In genomic region chr15:100873029-100873677, GRCh38 we compare ENCODE assay signal across 8 cellular contexts. TPM values are rescaled to one million over a fixed set of nuclear protein-coding genes. Genes with fewer than 3 reads are reported as not detected.
A peak's percentile ranks its signal among the peaks of the same experiment; 100 is the strongest.
DNase-seq lines count a peak whose midpoint lies in the region; ATAC-seq and TF ChIP-seq lines count a peak whose summit lies in the region.

No MANE protein-coding gene starts in this region.

- H2BK120ac ChIP-seq in IMR-90 (ENCODE audit: low read depth, low read length), result peak overlapping the region; percentile 13; the same call in 1 of the 2 replicates

- dilution Hi-C loops in IMR-90 (cut with HindIII; ENCODE audit: low sequenced_read_pairs, unreplicated experiment), result no loop called here

- ATAC-seq in GM19023 (IDR thresholded peaks at IDR 0.05; ENCODE audit: unreplicated experiment) (peak; percentile 60), IMR-90 (ENCODE audit: low read depth) (peak; percentile 92), heart left ventricle (peak in 3 of 4 donors; percentile 64 to 80 (median 65)), HG03378 (IDR thresholded peaks at IDR 0.05; ENCODE audit: unreplicated experiment) (no peak)

- no peak overlapping the region for H2AK9ac ChIP-seq in IMR-90 (replicated peaks; ENCODE audit: low read depth, low read length, poor library complexity)

- H2BK5ac ChIP-seq in IMR-90 (ENCODE audit: low read depth, low read length, poor library complexity, severe bottlenecking), result no peak overlapping the region

- H4K20me1 ChIP-seq in IMR-90 (ENCODE audit: insufficient read depth, low read length), result no peaks in the 10 kb centered on the region

- no peak overlapping the region for H2AFZ ChIP-seq in IMR-90 (replicated peaks; ENCODE audit: low read length, poor library complexity)

- peaks cover 0 to 1% (median under 1%) of the 10 kb centered on the region in 4 donors for H3K4me1 Mint-ChIP-seq in CD4-positive, alpha-beta memory T cell

- peaks cover 9 to 21% of the 10 kb centered on the region in 2 donors for H3K27me3 Mint-ChIP-seq in CD4-positive, alpha-beta memory T cell

- TF ChIP-seq POLR2A in IMR-90 (IDR thresholded peaks at IDR 0.05; ENCODE audit: low read depth, low read length) (no peak), Peyer's patch (IDR thresholded peaks at IDR 0.05) (no peak), heart left ventricle (IDR thresholded peaks at IDR 0.05) (no peak)

- WGBS in IMR-90 (ENCODE audit: extremely low coverage in 2 of 2, insufficient read length in 1 of 2), 2 experiments, result no CpG with 5 or more reads among the region's 2 CpGs
- WGBS in heart left ventricle, 4 donors, result 37 to 50% (median 41%) methylated on average over 2 of the region's 2 CpGs

- H3K9me3 ChIP-seq in CD4-positive, alpha-beta memory T cell (ENCODE audit: control insufficient read depth in 1 of 2, low read length in 2 of 2), result peaks cover 0 to 4% of the 10 kb centered on the region in 2 donors
- H3K9me3 ChIP-seq in IMR-90 (ENCODE audit: control insufficient read depth, insufficient read depth, low read length) (0 out of 2 replicates have a peak, but pooled peaks cover 5% of the 10 kb centered on the region), Peyer's patch (peaks cover 0 to 5% (median 0%) of the 10 kb centered on the region in 4 donors), adipocyte (ENCODE audit: control insufficient read depth, low read length) (peaks cover 5% of the 10 kb centered on the region), heart left ventricle (peaks cover 0 to 7% (median 0%) of the 10 kb centered on the region in 12 donors)

- TF ChIP-seq CTCF in IMR-90 (conservative IDR thresholded peaks at IDR 0.05; ENCODE audit: low read depth, low read length), result peak; percentile 89
- TF ChIP-seq CTCF in Peyer's patch (IDR thresholded peaks at IDR 0.05), result peak; percentile 74 to 98 (median 96)
- peak; percentile 85 to 95 (median 91) for TF ChIP-seq CTCF in heart left ventricle (IDR thresholded peaks at IDR 0.05)

- H4K8ac ChIP-seq in IMR-90 (ENCODE audit: low read depth in 2 of 2, low read length in 2 of 2), result peak overlapping the region in 1 of 2 experiments; percentile 32; a peak in 1 of 4 replicates

- TF ChIP-seq RAD21 in IMR-90 (IDR thresholded peaks at IDR 0.05; ENCODE audit: low read length), result peak; percentile 86

- H4K5ac ChIP-seq in IMR-90 (ENCODE audit: low read depth, low read length), result no peak overlapping the region

- H3K14ac ChIP-seq in IMR-90 (replicated peaks; ENCODE audit: low read depth, low read length), result no peak overlapping the region

- in situ Hi-C loops in IMR-90 (cut with MboI; ENCODE audit: low sequenced_read_pairs), result loop anchor here (10.0 kb wide), 1 partner anchor 208 kb away; no protein-coding TSS in a partner anchor

- intact Hi-C loops in CD4-positive, alpha-beta memory T cell (cut with micrococcal nuclease), result loop anchor here (1.0 to 2.0 kb wide), 3 partner anchors 523 to 944 kb away; no protein-coding TSS in a partner anchor
- intact Hi-C loops in IMR-90 (cut with micrococcal nuclease) (loop anchor here (1.0 kb wide), 5 partner anchors 114 to 245 kb away; no protein-coding TSS in a partner anchor), heart left ventricle (cut with DNase I) (loop anchor here in 8 of 10 donors (1.0 to 5.0 kb wide), 8 partner anchors 134 to 246 kb away; no protein-coding TSS in a partner anchor)

- H3K36me3 Mint-ChIP-seq in CD4-positive, alpha-beta memory T cell, result no peaks in the 10 kb centered on the region

- H3K9me3 Mint-ChIP-seq in CD4-positive, alpha-beta memory T cell, result peaks cover 0 to 6% (median 0%) of the 10 kb centered on the region in 8 donors

- H3K9ac ChIP-seq in IMR-90 (ENCODE audit: low read depth, low read length) (no peak overlapping the region), adipocyte (ENCODE audit: low read length) (no peak overlapping the region)

- CTCF ChIA-PET in CD4-positive, alpha-beta memory T cell (lab: Charles Lee; ENCODE audit: partially characterized antibody), result interaction anchor here (0.7 to 2.6 kb wide), 15 partner anchors 10 to 954 kb away, joined by 3 to 23 read pairs (median 3); no protein-coding TSS in a partner anchor
- CTCF ChIA-PET in IMR-90 (lab: Yijun Ruan, JAX), result interaction anchor here (0.6 to 1.6 kb wide), 19 partner anchors 10 to 1605 kb away, joined by 3 to 15 read pairs (median 4); no protein-coding TSS in a partner anchor

- no peak overlapping the region for H3K18ac ChIP-seq in IMR-90 (ENCODE audit: low read depth, low read length)

- no peak overlapping the region for H3K27ac Mint-ChIP-seq in CD4-positive, alpha-beta memory T cell

- no peak overlapping the region for H3K56ac ChIP-seq in IMR-90 (ENCODE audit: extremely low read depth, insufficient read depth, low read length)

- no peak overlapping the region for H3K27ac ChIP-seq in CD4-positive, alpha-beta memory T cell (ENCODE audit: low read depth, low read length)
- H3K27ac ChIP-seq in IMR-90 (ENCODE audit: insufficient read depth, low read length) (no peak overlapping the region), Peyer's patch (no peak overlapping the region), heart left ventricle (no peak overlapping the region)

- no peaks in the 10 kb centered on the region for H3K27me3 ChIP-seq in CD4-positive, alpha-beta memory T cell (ENCODE audit: insufficient read depth, low read length)
- H3K27me3 ChIP-seq in IMR-90 (ENCODE audit: control insufficient read depth, insufficient read depth, low read length), result peaks cover 33% of the 10 kb centered on the region
- H3K27me3 ChIP-seq in Peyer's patch, result no peaks in the 10 kb centered on the region
- no peaks in the 10 kb centered on the region for H3K27me3 ChIP-seq in adipocyte (replicated peaks; ENCODE audit: control insufficient read depth, insufficient read depth, low read length)
- H3K27me3 ChIP-seq in heart left ventricle, result peaks cover 0 to 12% (median 3%) of the 10 kb centered on the region in 9 donors

- H3K4me3 ChIP-seq in CD4-positive, alpha-beta memory T cell (ENCODE audit: low read length in 2 of 2), result no peak overlapping the region
- H3K4me3 ChIP-seq in IMR-90 (ENCODE audit: insufficient read depth, low read depth, low read length) (no peak overlapping the region), Peyer's patch (no peak overlapping the region), adipocyte (ENCODE audit: low read length) (no peak overlapping the region), heart left ventricle (no peak overlapping the region)

- no peaks in the 10 kb centered on the region for H3K36me3 ChIP-seq in CD4-positive, alpha-beta memory T cell (ENCODE audit: insufficient read depth, low read length)
- H3K36me3 ChIP-seq in IMR-90 (ENCODE audit: control insufficient read depth, insufficient read depth, low read length) (no peaks in the 10 kb centered on the region), Peyer's patch (no peaks in the 10 kb centered on the region), adipocyte (ENCODE audit: control insufficient read depth, insufficient read depth, low read length, severe bottlenecking) (no peaks in the 10 kb centered on the region), heart left ventricle (no peaks in the 10 kb centered on the region)

- H3K9me1 ChIP-seq in IMR-90 (ENCODE audit: insufficient read depth, low read length), result 0 out of 2 replicates have a peak, but pooled peaks cover 2% of the 10 kb centered on the region

- H3K79me1 ChIP-seq in IMR-90 (ENCODE audit: low read depth in 1 of 2, low read length in 2 of 2), result no peaks in the 10 kb centered on the region

- H3K4ac ChIP-seq in IMR-90 (ENCODE audit: low read depth, low read length), result no peak overlapping the region

- POLR2A ChIA-PET in CD4-positive, alpha-beta memory T cell (lab: Charles Lee; ENCODE audit: partially characterized antibody), result no interaction called here
- POLR2A ChIA-PET in IMR-90 (lab: Charles Lee; ENCODE audit: unreplicated experiment), result no interaction called here

- H2BK20ac ChIP-seq in IMR-90 (ENCODE audit: low read depth, low read length), result peak overlapping the region; percentile 35; the same call in 1 of the 2 replicates

- 0 out of 2 replicates have a peak overlapping the region, but pooled peaks have one; percentile 18 for H2AK5ac ChIP-seq in IMR-90 (ENCODE audit: low read depth, low read length)

- no peak overlapping the region for H3K4me2 ChIP-seq in IMR-90 (ENCODE audit: low read depth, low read length)

- DNase-seq in CD4-positive, alpha-beta memory T cell, result peak; percentile 39 to 52 (median 51)
- DNase-seq in IMR-90 (peak; percentile 87), Peyer's patch (peak in 2 of 3 donors; percentile 68 to 89), adipocyte (ENCODE audit: low read depth) (peak; percentile 96), heart left ventricle (peak in 3 of 5 donors; percentile 38 to 51 (median 45)), pulmonary artery endothelial cell (ENCODE audit: low read depth, low spot score) (peak; percentile 50)

- no peak overlapping the region for H3K4me3 Mint-ChIP-seq in CD4-positive, alpha-beta memory T cell

- no peak overlapping the region for H2BK15ac ChIP-seq in IMR-90 (ENCODE audit: low read depth, low read length)

- H4K91ac ChIP-seq in IMR-90 (ENCODE audit: insufficient read depth, low read depth, low read length), result no peak overlapping the region

- no peaks in the 10 kb centered on the region for H3K4me1 ChIP-seq in CD4-positive, alpha-beta memory T cell (ENCODE audit: insufficient read depth, low read length)
- H3K4me1 ChIP-seq in IMR-90 (ENCODE audit: control insufficient read depth, insufficient read depth, low read length) (no peaks in the 10 kb centered on the region), Peyer's patch (no peaks in the 10 kb centered on the region), adipocyte (ENCODE audit: control insufficient read depth, insufficient read depth, low read length) (peaks cover 4% of the 10 kb centered on the region), heart left ventricle (no peaks in the 10 kb centered on the region)

- H3K23ac ChIP-seq in IMR-90 (ENCODE audit: low read depth, low read length), result no peak overlapping the region

- BruUV-seq in IMR-90 (replicated peaks; lab: Mats Ljungman, UMichigan), result no TSS peak

RNA-seq across cellular contexts. Expression of gene ALDH1A3, which starts 6.5 kb away (rescaled TPM):
- not detected for total RNA-seq in CD4-positive, alpha-beta memory T cell
- not detected for polyA plus RNA-seq in CD4-positive, alpha-beta memory T cell
- total RNA-seq in IMR-90 (2012; rRNA removed) (5.0 and 8.6 TPM in 2 replicates), Peyer's patch (10 to 100 TPM in 3 of 4 donors, 1 to 10 TPM in 1; 8.5 to 99.9 (median 18.4) TPM), heart left ventricle (10 to 100 TPM in 2 of 9 donors, 1 to 10 TPM in 6, under 1 TPM in 1; 0.82 to 37.1 (median 4.7) TPM), pulmonary artery endothelial cell (26.7 and 52.1 TPM in 2 replicates)
- polyA plus RNA-seq in IMR-90 (2012; rRNA removed) (2.9 and 3.1 TPM in 2 replicates), heart left ventricle (1 to 10 TPM in 1 of 2 donors, under 1 TPM in 1; 0.91 to 6.3 TPM)
- polyA plus RNA-seq in IMR-90 (2012; cell fraction: cytosol; rRNA removed), result 1.6 and 6.2 TPM in 2 replicates
- polyA plus RNA-seq in IMR-90 (2012; cell fraction: nucleus; rRNA removed; ENCODE audit: low replicate concordance), result 1.4 and 4.7 TPM in 2 replicates

RNA-seq across cellular contexts. Expression of gene LRRK1, which starts 46.0 kb away (rescaled TPM):
- under 1 TPM; 0.53 to 0.58 TPM for total RNA-seq in CD4-positive, alpha-beta memory T cell
- under 1 TPM in 1 of 2 donors, not detected in 1; 0.50 TPM for polyA plus RNA-seq in CD4-positive, alpha-beta memory T cell
- total RNA-seq in IMR-90 (2012; rRNA removed), result 1.9 and 3.0 TPM in 2 replicates
- polyA plus RNA-seq in IMR-90 (2012; rRNA removed), result 5.8 and 6.8 TPM in 2 replicates
- 3.1 and 5.1 TPM in 2 replicates for polyA plus RNA-seq in IMR-90 (2012; cell fraction: cytosol; rRNA removed)
- 19.9 and 31.2 TPM in 2 replicates for polyA plus RNA-seq in IMR-90 (2012; cell fraction: nucleus; rRNA removed; ENCODE audit: low replicate concordance)
- 10 to 100 TPM; 49.2 to 66.0 (median 55.5) TPM for total RNA-seq in Peyer's patch
- total RNA-seq in heart left ventricle, result 10 to 100 TPM in 1 of 9 donors, 1 to 10 TPM in 8; 1.4 to 12.7 (median 2.1) TPM
- polyA plus RNA-seq in heart left ventricle, result 1 to 10 TPM; 1.3 to 2.1 TPM
- total RNA-seq in pulmonary artery endothelial cell, result 6.3 and 17.9 TPM in 2 replicates

Comparison
In these comparisons a context has a peak if more than half of its experiments do, and no peak if none do; other contexts are left out.
1. DNase-seq: peak in every context shown above with its lines; median percentile 96 in adipocyte; 87 in IMR-90; 78 in Peyer's patch; 51 in CD4-positive, alpha-beta memory T cell; 50 in pulmonary artery endothelial cell; 45 in heart left ventricle.